ENCODE assay signal across 2 cellular contexts in the genomic region with DNA sequence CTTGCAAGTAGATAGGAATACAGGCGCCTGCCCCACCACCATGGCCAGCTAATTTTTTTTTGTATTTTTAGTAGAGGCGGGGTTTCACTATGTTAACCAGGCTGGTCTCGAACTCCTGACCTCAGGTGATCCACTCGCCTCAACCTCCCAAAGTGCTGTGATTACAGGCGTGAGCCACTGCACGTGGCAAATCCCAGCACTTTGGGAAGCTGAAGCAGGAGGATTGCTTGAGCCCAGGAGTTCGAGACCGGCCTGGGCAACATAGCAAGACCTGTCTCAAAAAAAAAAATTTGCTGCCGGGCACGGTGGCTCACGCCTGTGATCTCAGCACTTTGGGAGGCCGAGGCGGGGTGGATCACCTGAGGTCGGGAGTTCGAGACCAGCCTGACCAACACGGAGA.
TF ChIP-seq lines count a peak whose summit lies in the region.

No MANE protein-coding gene starts in this region.

TF ChIP-seq in HEK293, 187 proteins besides CTCF, POLR2A, EP300 and RAD21:
- peak; percentile 73; the same call in 1 of the 2 replicates for TF ChIP-seq ZNF121 (tag by site-specific recombination; IDR thresholded peaks at IDR 0.05)

TF ChIP-seq in K562, 482 proteins besides CTCF, POLR2A, EP300 and RAD21:
- TF ChIP-seq SMARCA5 (IDR thresholded peaks at IDR 0.05): 0 out of 2 replicates have a peak, but pooled peaks have one; percentile 12
- TF ChIP-seq ZNF121 (CRISPR knock-in tag; conservative IDR thresholded peaks at IDR 0.05): peak; percentile 94
- peak; percentile 77 for TF ChIP-seq ADNP (tag; IDR thresholded peaks at IDR 0.05)
